Comparison of ENCODE assay signal across 16 cellular contexts in the genomic region with DNA sequence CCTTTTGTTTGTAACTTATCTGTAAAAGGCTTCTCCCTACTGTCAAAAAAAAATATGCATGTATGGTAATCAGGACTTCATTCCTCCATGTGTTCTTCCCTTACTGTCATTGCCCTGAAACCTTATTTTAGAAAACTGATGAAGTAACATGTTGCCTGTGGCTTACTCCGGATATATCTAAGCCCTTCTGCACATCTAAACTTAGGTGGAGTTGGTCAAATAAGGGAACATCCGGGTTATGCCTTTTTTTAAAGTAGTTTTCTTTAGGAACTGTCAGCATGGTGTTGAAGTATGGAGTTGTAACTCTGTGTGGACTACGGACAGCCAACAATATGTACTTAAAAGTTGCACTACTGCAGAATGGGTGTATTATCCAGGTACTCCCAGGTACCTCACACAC. TPM values are rescaled to one million over a fixed set of nuclear protein-coding genes. Genes with fewer than 3 reads are reported as not detected.
DNase-seq lines count a peak whose midpoint lies in the region; ATAC-seq, FAIRE-seq and TF ChIP-seq lines count a peak whose summit lies in the region.
"Had no signal": no experiment of that assay in that cellular context is flagged by ENCODE, and none has a peak within 500 bp of the region (broad histone marks: within the 10 kb centered on the region; RNA-seq: fewer than 3 reads in every experiment).

No MANE protein-coding gene starts in this region.

- H3K27me3 Mint-ChIP-seq in CD8-positive, alpha-beta memory T cell = no peaks in the 10 kb centered on the region

- H3K4me3 Mint-ChIP-seq in CD8-positive, alpha-beta memory T cell = peak overlapping the region; percentile 44 to 79 (median 69)

- WGBS in GM12878 (ENCODE audit: insufficient coverage, insufficient replicate concordance, low lambda C conversion rate, missing lambda C conversion rate) = 44% methylated on average over 3 of the region's 3 CpGs

- peak overlapping the region in 7 of 8 donors; percentile 30 to 63 (median 52) for H3K27ac Mint-ChIP-seq in CD8-positive, alpha-beta memory T cell

- SMC1A ChIA-PET in GM12878 (lab: Charles Lee; ENCODE audit: uncharacterized antibody, unreplicated experiment) = no interaction called here

- CTCF ChIA-PET in CD8-positive, alpha-beta memory T cell (lab: Charles Lee) = no interaction called here
- CTCF ChIA-PET in GM12878 (lab: Yijun Ruan, JAX) = no interaction called here

- H3K4me1 ChIP-seq in CD8-positive, alpha-beta memory T cell (ENCODE audit: insufficient read depth, low read length) = peaks cover 80% of the 10 kb centered on the region
- H3K4me1 ChIP-seq in GM12878 (ENCODE audit: control insufficient read depth, insufficient read depth, low read length) = peaks cover 24% of the 10 kb centered on the region

- H3K4me2 ChIP-seq in GM12878 (ENCODE audit: control insufficient read depth, insufficient read depth) = peak overlapping the region; percentile 78; the same call in 1 of the 2 replicates

- H3K4me1 Mint-ChIP-seq in CD8-positive, alpha-beta memory T cell = peaks cover 80 to 96% (median 95%) of the 10 kb centered on the region in 3 donors

- peaks cover 27% of the 10 kb centered on the region for H3K36me3 ChIP-seq in CD8-positive, alpha-beta memory T cell (ENCODE audit: insufficient read depth, low read length)
- H3K36me3 ChIP-seq in GM12878 (ENCODE audit: control insufficient read depth in 2 of 2, insufficient read depth in 2 of 2, low read length in 1 of 2) = peaks cover 0 to 23% of the 10 kb centered on the region in 2 experiments; a peak in 3 of 4 replicates

- peaks cover 9 to 64% (median 14%) of the 10 kb centered on the region in 3 donors for H3K36me3 Mint-ChIP-seq in CD8-positive, alpha-beta memory T cell

- no peaks in the 10 kb centered on the region for H3K27me3 ChIP-seq in CD8-positive, alpha-beta memory T cell (ENCODE audit: insufficient read depth, low read length, poor library complexity, severe bottlenecking)
- H3K27me3 ChIP-seq in GM12878 (replicated peaks in 1 of 2; ENCODE audit: control insufficient read depth in 2 of 2, insufficient read depth in 2 of 2, low read length in 1 of 2) = no peaks in the 10 kb centered on the region
- H3K27me3 ChIP-seq: esophagus muscularis mucosa, heart left ventricle, suprapubic skin had no signal

- H3K9me3 Mint-ChIP-seq in CD8-positive, alpha-beta memory T cell = no peaks in the 10 kb centered on the region

- TF ChIP-seq CTCF in GM12878 (IDR thresholded peaks at IDR 0.05 in 2 of 3, conservative IDR thresholded peaks at IDR 0.05 in 1 of 3; ENCODE audit: control insufficient read depth in 2 of 3, extremely low read depth in 1 of 3, insufficient read depth in 1 of 3, low read depth in 3 of 3, low read length in 3 of 3) = no peak

- peaks cover 91% of the 10 kb centered on the region for H3K79me2 ChIP-seq in GM12878 (ENCODE audit: control insufficient read depth, insufficient read depth, low read length)

- FAIRE-seq in GM12878 (lab: Jason Lieb, UNC) = no peak
- FAIRE-seq: kidney had no signal

- peak; percentile 69 to 71 for DNase-seq in AML-193 (lab: John Stamatoyannopoulos, UW)
- DNase-seq in CD8-positive, alpha-beta memory T cell = no peak
- peak; percentile 57 for DNase-seq in NOMO-1 treated with dmso at 0.1 percent for 144 hours (lab: John Stamatoyannopoulos, UW; ENCODE audit: unreplicated experiment)
- no peak for DNase-seq in GM12878 (ENCODE audit: low read depth, low spot score)
- DNase-seq in DMS79 treated with DMSO at 0.1 percent for 48 hours (lab: John Stamatoyannopoulos, UW) = no peak
- no peak for DNase-seq in NCI-H2081 (lab: John Stamatoyannopoulos, UW)
- DNase-seq: C1 segment of cervical spinal cord; heart left ventricle; kidney; midbrain; NCI-H187; stimulated activated CD4-positive, alpha-beta T cell treated with anti-CD3 and anti-CD28 coated beads, Interleukin-12 subunit alpha, Interleukin-12 subunit beta, amount 100 ng/mL, for 4 hours had no signal

- H3K9ac ChIP-seq in GM12878 (ENCODE audit: control insufficient read depth, insufficient read depth, low read length) = no peak overlapping the region
- H3K9ac ChIP-seq: KMS-11 had no signal

- intact Hi-C loops in GM12878 (cut with micrococcal nuclease; ENCODE audit: unreplicated experiment) = no loop called here

- in situ Hi-C loops in GM12878 (cut with MboI) = no loop called here

- no peak for TF ChIP-seq EP300 in GM12878 (IDR thresholded peaks at IDR 0.05; ENCODE audit: borderline replicate concordance in 1 of 2, control insufficient read depth in 1 of 2, low read depth in 2 of 2, low read length in 2 of 2)

- H2AFZ ChIP-seq in GM12878 (ENCODE audit: control insufficient read depth, low read depth, low read length) = no peak overlapping the region

- RAD21 ChIA-PET in GM12878 (lab: Charles Lee; ENCODE audit: unreplicated experiment) = no interaction called here

- peak; percentile 3; the same call in 1 of the 3 replicates for ATAC-seq in GM12878
- ATAC-seq in HG02642 (IDR thresholded peaks at IDR 0.05; ENCODE audit: poor library complexity, unreplicated experiment) = no peak

- H3K4me3 ChIP-seq in CD8-positive, alpha-beta memory T cell (ENCODE audit: low read length) = no peak overlapping the region
- peak overlapping the region; percentile 51; the same call in 1 of the 2 replicates for H3K4me3 ChIP-seq in GM12878
- H3K4me3 ChIP-seq: esophagus muscularis mucosa, heart left ventricle, suprapubic skin had no signal

- no peaks in the 10 kb centered on the region for H3K9me3 ChIP-seq in CD8-positive, alpha-beta memory T cell (ENCODE audit: low read length)
- H3K9me3 ChIP-seq in GM12878 (replicated peaks; ENCODE audit: control insufficient read depth, insufficient read depth, low read length) = no peaks in the 10 kb centered on the region
- H3K9me3 ChIP-seq: esophagus muscularis mucosa, heart left ventricle, suprapubic skin had no signal

- TF ChIP-seq POLR2A in GM12878 (IDR thresholded peaks at IDR 0.05; ENCODE audit: low read depth, low read length) = no peak

- POLR2A ChIA-PET in CD8-positive, alpha-beta memory T cell (lab: Charles Lee) = no interaction called here
- POLR2A ChIA-PET in GM12878 (lab: Charles Lee) = no interaction called here

- no peak overlapping the region for H3K27ac ChIP-seq in CD8-positive, alpha-beta memory T cell (ENCODE audit: low read depth, low read length)
- H3K27ac ChIP-seq in GM12878 (ENCODE audit: control insufficient read depth, insufficient read depth) = 0 out of 2 replicates have a peak overlapping the region, but pooled peaks have one; percentile 15
- H3K27ac ChIP-seq: esophagus muscularis mucosa, KMS-11, suprapubic skin had no signal

- no TSS peak for BruUV-seq in GM12878 (replicated peaks; lab: Mats Ljungman, UMichigan)

- H4K20me1 ChIP-seq in GM12878 (ENCODE audit: control insufficient read depth, insufficient read depth) = no peaks in the 10 kb centered on the region

- no peak for TF ChIP-seq RAD21 in GM12878 (IDR thresholded peaks at IDR 0.05; ENCODE audit: insufficient read depth, low read depth, low read length)

RNA-seq across cellular contexts. Expression of a gene that starts 6.1 kb away (rescaled TPM):
- total RNA-seq in CD8-positive, alpha-beta memory T cell = 100 to 1,000 TPM; 136 to 145 TPM
- 24.7 TPM for polyA plus RNA-seq in CD8-positive, alpha-beta memory T cell
- total RNA-seq in GM12878 (2013; cell fraction: nucleolus; rRNA removed) = 36.4 and 40.0 TPM in 2 replicates
- 45.4 and 60.3 TPM in 2 replicates for total RNA-seq in GM12878 (2014; rRNA removed)
- 52.7 and 54.7 TPM in 2 replicates for total RNA-seq in GM12878 (2014; rRNA removed; fragmentation: Illumina TruSeq; extraction: Trizol)
- 77.3 and 81.3 TPM in 2 replicates for total RNA-seq in GM12878 (2021)
- polyA plus RNA-seq in GM12878 (2011; ENCODE audit: low read depth) = 31.2 TPM
- 85.0 and 101 TPM in 2 replicates for polyA plus RNA-seq in GM12878 (2011; rRNA removed)
- 21.4 and 21.6 TPM in 2 replicates for polyA plus RNA-seq in GM12878 (2011; cell fraction: cytosol; rRNA removed)
- polyA plus RNA-seq in GM12878 (2011; cell fraction: nucleus; rRNA removed) = 17.8 and 20.3 TPM in 2 replicates
- 32.0 and 39.5 TPM in 2 replicates for polyA plus RNA-seq in GM12878 (2012)
- 54.8 and 55.6 TPM in 2 replicates for polyA plus RNA-seq in GM12878 (2014; fragmentation: Illumina TruSeq; extraction: Trizol)
- 10 to 100 TPM; 69.4 to 81.1 TPM for polyA plus RNA-seq in GM12878 (2014; fragmentation: Nextera tagmentation; extraction: Ambion mirVana)
- polyA plus RNA-seq in GM12878 (2014; rRNA removed) = 29.3 and 33.2 TPM in 2 replicates
- polyA plus RNA-seq in GM12878 (2016; fragmentation: Nextera tagmentation; extraction: Ambion mirVana) = 10 to 100 TPM; 58.0 to 62.2 TPM
- polyA minus RNA-seq in GM12878 (2011; rRNA and poly(A)+ RNA removed) = 40.6 and 76.1 TPM in 2 replicates
- polyA minus RNA-seq in GM12878 (2011; cell fraction: cytosol; rRNA and poly(A)+ RNA removed) = 18.6 and 25.1 TPM in 2 replicates
- polyA minus RNA-seq in GM12878 (2011; cell fraction: nucleus; rRNA and poly(A)+ RNA removed) = 10.0 and 14.1 TPM in 2 replicates

RNA-seq across cellular contexts. Expression of a gene that starts 17.7 kb away (rescaled TPM):
- total RNA-seq in CD8-positive, alpha-beta memory T cell = 10 to 100 TPM; 14.7 to 16.3 TPM
- polyA plus RNA-seq in CD8-positive, alpha-beta memory T cell = 21.1 TPM
- total RNA-seq in GM12878 (2013; cell fraction: nucleolus; rRNA removed) = 14.2 and 15.7 TPM in 2 replicates
- 18.9 and 19.4 TPM in 2 replicates for total RNA-seq in GM12878 (2014; rRNA removed)
- 8.1 and 8.7 TPM in 2 replicates for total RNA-seq in GM12878 (2014; rRNA removed; fragmentation: Illumina TruSeq; extraction: Trizol)
- 20.0 and 21.4 TPM in 2 replicates for total RNA-seq in GM12878 (2021)
- 5.0 TPM for polyA plus RNA-seq in GM12878 (2011; ENCODE audit: low read depth)
- 3.5 and 5.6 TPM in 2 replicates for polyA plus RNA-seq in GM12878 (2011; rRNA removed)
- 6.1 and 8.6 TPM in 2 replicates for polyA plus RNA-seq in GM12878 (2011; cell fraction: cytosol; rRNA removed)
- polyA plus RNA-seq in GM12878 (2011; cell fraction: nucleus; rRNA removed) = 40.7 and 42.7 TPM in 2 replicates
- polyA plus RNA-seq in GM12878 (2012) = 7.3 and 9.9 TPM in 2 replicates
- polyA plus RNA-seq in GM12878 (2014; fragmentation: Illumina TruSeq; extraction: Trizol) = 4.7 and 8.6 TPM in 2 replicates
- polyA plus RNA-seq in GM12878 (2014; fragmentation: Nextera tagmentation; extraction: Ambion mirVana) = 1 to 10 TPM; 1.9 to 4.5 TPM
- polyA plus RNA-seq in GM12878 (2014; rRNA removed) = 16.7 and 17.4 TPM in 2 replicates
- 10 to 100 TPM; 15.2 to 18.8 TPM for polyA plus RNA-seq in GM12878 (2016; fragmentation: Nextera tagmentation; extraction: Ambion mirVana)
- 4.2 and 6.1 TPM in 2 replicates for polyA minus RNA-seq in GM12878 (2011; rRNA and poly(A)+ RNA removed)
- polyA minus RNA-seq in GM12878 (2011; cell fraction: cytosol; rRNA and poly(A)+ RNA removed) = 2.7 and 2.9 TPM in 2 replicates
- polyA minus RNA-seq in GM12878 (2011; cell fraction: nucleus; rRNA and poly(A)+ RNA removed) = 8.0 and 12.7 TPM in 2 replicates

RNA-seq across cellular contexts. Expression of a gene that starts 31.6 kb away (rescaled TPM):
- 10 to 100 TPM; 17.6 to 17.9 TPM for total RNA-seq in CD8-positive, alpha-beta memory T cell
- polyA plus RNA-seq in CD8-positive, alpha-beta memory T cell = 3.5 TPM
- 10.6 and 10.7 TPM in 2 replicates for total RNA-seq in GM12878 (2013; cell fraction: nucleolus; rRNA removed)
- total RNA-seq in GM12878 (2014; rRNA removed) = 13.7 and 14.6 TPM in 2 replicates
- total RNA-seq in GM12878 (2014; rRNA removed; fragmentation: Illumina TruSeq; extraction: Trizol) = 12.1 and 12.6 TPM in 2 replicates
- total RNA-seq in GM12878 (2021) = 20.4 and 20.5 TPM in 2 replicates
- polyA plus RNA-seq in GM12878 (2011; ENCODE audit: low read depth) = 6.9 TPM
- 11.7 and 17.5 TPM in 2 replicates for polyA plus RNA-seq in GM12878 (2011; rRNA removed)
- polyA plus RNA-seq in GM12878 (2011; cell fraction: cytosol; rRNA removed) = 22.9 and 28.1 TPM in 2 replicates
- polyA plus RNA-seq in GM12878 (2011; cell fraction: nucleus; rRNA removed) = 16.8 and 18.6 TPM in 2 replicates
- polyA plus RNA-seq in GM12878 (2012) = 13.4 and 14.1 TPM in 2 replicates
- 5.7 and 12.2 TPM in 2 replicates for polyA plus RNA-seq in GM12878 (2014; fragmentation: Illumina TruSeq; extraction: Trizol)
- 1 to 10 TPM; 4.5 to 8.0 TPM for polyA plus RNA-seq in GM12878 (2014; fragmentation: Nextera tagmentation; extraction: Ambion mirVana)
- 20.3 and 24.5 TPM in 2 replicates for polyA plus RNA-seq in GM12878 (2014; rRNA removed)
- polyA plus RNA-seq in GM12878 (2016; fragmentation: Nextera tagmentation; extraction: Ambion mirVana) = 10 to 100 TPM; 26.8 to 30.8 TPM
- polyA minus RNA-seq in GM12878 (2011; rRNA and poly(A)+ RNA removed) = 10.3 and 17.0 TPM in 2 replicates
- 5.7 and 10.8 TPM in 2 replicates for polyA minus RNA-seq in GM12878 (2011; cell fraction: cytosol; rRNA and poly(A)+ RNA removed)
- 4.4 and 7.7 TPM in 2 replicates for polyA minus RNA-seq in GM12878 (2011; cell fraction: nucleus; rRNA and poly(A)+ RNA removed)

Comparison
In these comparisons a context has a peak if more than half of its experiments do, and no peak if none do; other contexts are left out.
1. DNase-seq: peak in AML-193 (2 of 2) and NOMO-1 treated with dmso at 0.1 percent for 144 hours (single experiment); none in CD8-positive, alpha-beta memory T cell (0 of 5), GM12878 (single experiment), DMS79 treated with DMSO at 0.1 percent for 48 hours (single experiment) and NCI-H2081 (0 of 2).